ENCODE assay signal across 1 cellular context in genomic region chr2:168801961-168802824, GRCh38.
A peak's percentile ranks its signal among the peaks of the same experiment; 100 is the strongest.
TF ChIP-seq lines count a peak whose summit lies in the region.

NOSTRIN (plus strand) TSS chr2:168802637; CDS start chr2:168802647, 10 bp downstream.

TF ChIP-seq in K562, 482 proteins besides CTCF, POLR2A, EP300 and RAD21 (continued from another document and continues in another):
- TF ChIP-seq TFAM (CRISPR knock-in tag; conservative IDR thresholded peaks at IDR 0.05) (no peak), PHTF2 (CRISPR knock-in tag; IDR thresholded peaks at IDR 0.05) (no peak), CCAR2 (IDR thresholded peaks at IDR 0.05; ENCODE audit: low read depth, low read length) (no peak), THAP7 (CRISPR knock-in tag; IDR thresholded peaks at IDR 0.05) (no peak), NUFIP1 (IDR thresholded peaks at IDR 0.05; ENCODE audit: partially characterized antibody) (no peak), ZMIZ1 (IDR thresholded peaks at IDR 0.05; ENCODE audit: low read depth in 2 of 2, low read length in 2 of 2) (peak in 1 of 2 experiments; percentile 50; a peak in 1 of 4 replicates), GATAD2B (IDR thresholded peaks at IDR 0.05; ENCODE audit: borderline replicate concordance) (no peak), MXD1 (CRISPR knock-in tag; IDR thresholded peaks at IDR 0.05; ENCODE audit: borderline replicate concordance, poor library complexity, severe bottlenecking) (no peak), XRCC3 (IDR thresholded peaks at IDR 0.05) (no peak), RHOXF2B (CRISPR knock-in tag; conservative IDR thresholded peaks at IDR 0.05) (no peak), ZNF707 (CRISPR knock-in tag; conservative IDR thresholded peaks at IDR 0.05) (no peak), ILK (tag; IDR thresholded peaks at IDR 0.05; ENCODE audit: borderline replicate concordance, low read depth) (no peak), AFF4 (CRISPR knock-in tag; IDR thresholded peaks at IDR 0.05) (no peak), MTA3 (IDR thresholded peaks at IDR 0.05; ENCODE audit: borderline replicate concordance) (peak; percentile 71; the same call in 1 of the 2 replicates), REST (CRISPR knock-in tag; IDR thresholded peaks at IDR 0.05; ENCODE audit: low read depth) (0 out of 2 replicates have a peak, but pooled peaks have one; percentile 43), ARID4B (CRISPR knock-in tag; IDR thresholded peaks at IDR 0.05) (no peak), ZBTB5 (IDR thresholded peaks at IDR 0.05) (no peak), TRIM24 (IDR thresholded peaks at IDR 0.05) (0 out of 4 replicates have a peak, but pooled peaks of 1 of the 2 experiments have one; percentile 10), EGR1 (conservative IDR thresholded peaks at IDR 0.05) (no peak), IFI16 (CRISPR knock-in tag; IDR thresholded peaks at IDR 0.05) (no peak), SMARCA5 (IDR thresholded peaks at IDR 0.05) (no peak), RBBP5 (IDR thresholded peaks at IDR 0.05; ENCODE audit: borderline replicate concordance, insufficient read depth, low read length, poor library complexity, severe bottlenecking) (no peak), PCBP1 (IDR thresholded peaks at IDR 0.05; ENCODE audit: low read depth, low read length, poor library complexity, severe bottlenecking) (no peak), TCF15 (CRISPR knock-in tag; IDR thresholded peaks at IDR 0.05) (no peak), GATA2 (CRISPR knock-in tag; IDR thresholded peaks at IDR 0.05) (no peak), MAFF (IDR thresholded peaks at IDR 0.05; ENCODE audit: low read length) (no peak), CREM (IDR thresholded peaks at IDR 0.05; ENCODE audit: low read depth) (peak; percentile 78), ELF4 (CRISPR knock-in tag; IDR thresholded peaks at IDR 0.05) (peak; percentile 85; the same call in 1 of the 2 replicates), ZNF609 (CRISPR knock-in tag; IDR thresholded peaks at IDR 0.05; ENCODE audit: borderline replicate concordance) (no peak)
